Comparison of ENCODE assay signal across 9 cellular contexts in genomic region chr1:74223453-74223852, GRCh38. TPM values are rescaled to one million over a fixed set of nuclear protein-coding genes. Genes with fewer than 3 reads are reported as not detected.
"Had no signal": no experiment of that assay in that cellular context is flagged by ENCODE, and none has a peak within 500 bp of the region (broad histone marks: within the 10 kb centered on the region; RNA-seq: fewer than 3 reads in every experiment).

No MANE protein-coding gene starts in this region.

- H3K27me3 Mint-ChIP-seq: IgD-negative memory B cell had no signal

- H3K27ac ChIP-seq: HL-60, KMS-11 had no signal

- H3K27ac Mint-ChIP-seq: IgD-negative memory B cell had no signal

- ATAC-seq: HepG2, K562 had no signal

- DNase-seq: KBM-7, KG1 had no signal

- H3K4me1 Mint-ChIP-seq: IgD-negative memory B cell had no signal

- H3K4me3 ChIP-seq: K562 had no signal

- FAIRE-seq: HepG2, HTR-8/SVneo, K562 had no signal

- H3K4me2 ChIP-seq: KMS-11 had no signal

- H3K9ac ChIP-seq: KMS-11 had no signal

RNA-seq across cellular contexts. Expression of gene TNNI3K, which starts 11.7 kb away (rescaled TPM):
- total RNA-seq: HepG2, HT-29, K562 had no signal

RNA-seq across cellular contexts. Expression of gene LRRIQ3, which starts 25.5 kb away (rescaled TPM):
- total RNA-seq: HT-29 had no signal
